ENCODE assay signal across 2 cellular contexts in the genomic region with DNA sequence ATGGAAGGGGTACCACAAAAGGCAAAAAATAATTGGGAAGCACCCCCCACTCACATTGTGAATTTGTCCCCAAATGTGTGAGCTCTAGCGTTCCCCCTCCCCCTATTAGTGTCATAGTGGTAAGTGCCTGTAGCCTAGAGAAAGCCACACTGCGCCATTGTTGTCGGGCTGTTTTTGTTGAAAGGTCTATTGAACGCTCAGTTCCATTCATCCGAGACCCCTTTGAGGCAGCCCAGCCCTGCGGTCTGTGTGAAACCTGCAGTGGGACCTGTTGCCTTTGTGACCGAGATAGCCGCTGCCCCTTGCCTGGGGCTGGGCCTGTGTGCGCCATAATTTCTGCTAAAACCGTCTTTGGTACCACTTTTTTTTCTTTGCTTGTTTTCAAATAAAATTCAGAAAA.
TF ChIP-seq lines count a peak whose summit lies in the region.

No MANE protein-coding gene starts in this region.

TF ChIP-seq in A549, 52 proteins besides CTCF, POLR2A, EP300 and RAD21 (continued from another document):
- TF ChIP-seq GATA3 (IDR thresholded peaks at IDR 0.05; ENCODE audit: borderline replicate concordance) (no peak), RCOR1 (IDR thresholded peaks at IDR 0.05; ENCODE audit: low read depth, low read length) (no peak)
- TF ChIP-seq, protein P1, sequence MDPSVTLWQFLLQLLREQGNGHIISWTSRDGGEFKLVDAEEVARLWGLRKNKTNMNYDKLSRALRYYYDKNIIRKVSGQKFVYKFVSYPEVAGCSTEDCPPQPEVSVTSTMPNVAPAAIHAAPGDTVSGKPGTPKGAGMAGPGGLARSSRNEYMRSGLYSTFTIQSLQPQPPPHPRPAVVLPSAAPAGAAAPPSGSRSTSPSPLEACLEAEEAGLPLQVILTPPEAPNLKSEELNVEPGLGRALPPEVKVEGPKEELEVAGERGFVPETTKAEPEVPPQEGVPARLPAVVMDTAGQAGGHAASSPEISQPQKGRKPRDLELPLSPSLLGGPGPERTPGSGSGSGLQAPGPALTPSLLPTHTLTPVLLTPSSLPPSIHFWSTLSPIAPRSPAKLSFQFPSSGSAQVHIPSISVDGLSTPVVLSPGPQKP (IDR thresholded peaks at IDR 0.05; ENCODE audit: low read depth, low read length): no peak
TF ChIP-seq in A549: peak in this region for 0.

TF ChIP-seq in GM23338, 12 proteins besides CTCF, POLR2A, EP300 and RAD21 (continued from another document):
- TF ChIP-seq, protein P2, sequence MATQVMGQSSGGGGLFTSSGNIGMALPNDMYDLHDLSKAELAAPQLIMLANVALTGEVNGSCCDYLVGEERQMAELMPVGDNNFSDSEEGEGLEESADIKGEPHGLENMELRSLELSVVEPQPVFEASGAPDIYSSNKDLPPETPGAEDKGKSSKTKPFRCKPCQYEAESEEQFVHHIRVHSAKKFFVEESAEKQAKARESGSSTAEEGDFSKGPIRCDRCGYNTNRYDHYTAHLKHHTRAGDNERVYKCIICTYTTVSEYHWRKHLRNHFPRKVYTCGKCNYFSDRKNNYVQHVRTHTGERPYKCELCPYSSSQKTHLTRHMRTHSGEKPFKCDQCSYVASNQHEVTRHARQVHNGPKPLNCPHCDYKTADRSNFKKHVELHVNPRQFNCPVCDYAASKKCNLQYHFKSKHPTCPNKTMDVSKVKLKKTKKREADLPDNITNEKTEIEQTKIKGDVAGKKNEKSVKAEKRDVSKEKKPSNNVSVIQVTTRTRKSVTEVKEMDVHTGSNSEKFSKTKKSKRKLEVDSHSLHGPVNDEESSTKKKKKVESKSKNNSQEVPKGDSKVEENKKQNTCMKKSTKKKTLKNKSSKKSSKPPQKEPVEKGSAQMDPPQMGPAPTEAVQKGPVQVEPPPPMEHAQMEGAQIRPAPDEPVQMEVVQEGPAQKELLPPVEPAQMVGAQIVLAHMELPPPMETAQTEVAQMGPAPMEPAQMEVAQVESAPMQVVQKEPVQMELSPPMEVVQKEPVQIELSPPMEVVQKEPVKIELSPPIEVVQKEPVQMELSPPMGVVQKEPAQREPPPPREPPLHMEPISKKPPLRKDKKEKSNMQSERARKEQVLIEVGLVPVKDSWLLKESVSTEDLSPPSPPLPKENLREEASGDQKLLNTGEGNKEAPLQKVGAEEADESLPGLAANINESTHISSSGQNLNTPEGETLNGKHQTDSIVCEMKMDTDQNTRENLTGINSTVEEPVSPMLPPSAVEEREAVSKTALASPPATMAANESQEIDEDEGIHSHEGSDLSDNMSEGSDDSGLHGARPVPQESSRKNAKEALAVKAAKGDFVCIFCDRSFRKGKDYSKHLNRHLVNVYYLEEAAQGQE (IDR thresholded peaks at IDR 0.05; ENCODE audit: unreplicated experiment): no peak
- TF ChIP-seq NANOG (IDR thresholded peaks at IDR 0.05; ENCODE audit: borderline replicate concordance) (no peak), POLR2AphosphoS5 (IDR thresholded peaks at IDR 0.05; ENCODE audit: low read depth) (no peak), ZNF331 (CRISPR knock-in tag; IDR thresholded peaks at IDR 0.05; ENCODE audit: low read depth) (no peak), ZNF114 (CRISPR knock-in tag; IDR thresholded peaks at IDR 0.05) (no peak), STAT1 (IDR thresholded peaks at IDR 0.05; ENCODE audit: unreplicated experiment) (no peak), EZH2 (IDR thresholded peaks at IDR 0.05; ENCODE audit: low read depth, unreplicated experiment) (no peak), JUNB (IDR thresholded peaks at IDR 0.05; ENCODE audit: unreplicated experiment) (no peak), EZH2phosphoT487 (IDR thresholded peaks at IDR 0.05; ENCODE audit: unreplicated experiment) (no peak)
- TF ChIP-seq, protein P3, sequence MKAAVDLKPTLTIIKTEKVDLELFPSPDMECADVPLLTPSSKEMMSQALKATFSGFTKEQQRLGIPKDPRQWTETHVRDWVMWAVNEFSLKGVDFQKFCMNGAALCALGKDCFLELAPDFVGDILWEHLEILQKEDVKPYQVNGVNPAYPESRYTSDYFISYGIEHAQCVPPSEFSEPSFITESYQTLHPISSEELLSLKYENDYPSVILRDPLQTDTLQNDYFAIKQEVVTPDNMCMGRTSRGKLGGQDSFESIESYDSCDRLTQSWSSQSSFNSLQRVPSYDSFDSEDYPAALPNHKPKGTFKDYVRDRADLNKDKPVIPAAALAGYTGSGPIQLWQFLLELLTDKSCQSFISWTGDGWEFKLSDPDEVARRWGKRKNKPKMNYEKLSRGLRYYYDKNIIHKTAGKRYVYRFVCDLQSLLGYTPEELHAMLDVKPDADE (IDR thresholded peaks at IDR 0.05): no peak
- TF ChIP-seq, protein P4, sequence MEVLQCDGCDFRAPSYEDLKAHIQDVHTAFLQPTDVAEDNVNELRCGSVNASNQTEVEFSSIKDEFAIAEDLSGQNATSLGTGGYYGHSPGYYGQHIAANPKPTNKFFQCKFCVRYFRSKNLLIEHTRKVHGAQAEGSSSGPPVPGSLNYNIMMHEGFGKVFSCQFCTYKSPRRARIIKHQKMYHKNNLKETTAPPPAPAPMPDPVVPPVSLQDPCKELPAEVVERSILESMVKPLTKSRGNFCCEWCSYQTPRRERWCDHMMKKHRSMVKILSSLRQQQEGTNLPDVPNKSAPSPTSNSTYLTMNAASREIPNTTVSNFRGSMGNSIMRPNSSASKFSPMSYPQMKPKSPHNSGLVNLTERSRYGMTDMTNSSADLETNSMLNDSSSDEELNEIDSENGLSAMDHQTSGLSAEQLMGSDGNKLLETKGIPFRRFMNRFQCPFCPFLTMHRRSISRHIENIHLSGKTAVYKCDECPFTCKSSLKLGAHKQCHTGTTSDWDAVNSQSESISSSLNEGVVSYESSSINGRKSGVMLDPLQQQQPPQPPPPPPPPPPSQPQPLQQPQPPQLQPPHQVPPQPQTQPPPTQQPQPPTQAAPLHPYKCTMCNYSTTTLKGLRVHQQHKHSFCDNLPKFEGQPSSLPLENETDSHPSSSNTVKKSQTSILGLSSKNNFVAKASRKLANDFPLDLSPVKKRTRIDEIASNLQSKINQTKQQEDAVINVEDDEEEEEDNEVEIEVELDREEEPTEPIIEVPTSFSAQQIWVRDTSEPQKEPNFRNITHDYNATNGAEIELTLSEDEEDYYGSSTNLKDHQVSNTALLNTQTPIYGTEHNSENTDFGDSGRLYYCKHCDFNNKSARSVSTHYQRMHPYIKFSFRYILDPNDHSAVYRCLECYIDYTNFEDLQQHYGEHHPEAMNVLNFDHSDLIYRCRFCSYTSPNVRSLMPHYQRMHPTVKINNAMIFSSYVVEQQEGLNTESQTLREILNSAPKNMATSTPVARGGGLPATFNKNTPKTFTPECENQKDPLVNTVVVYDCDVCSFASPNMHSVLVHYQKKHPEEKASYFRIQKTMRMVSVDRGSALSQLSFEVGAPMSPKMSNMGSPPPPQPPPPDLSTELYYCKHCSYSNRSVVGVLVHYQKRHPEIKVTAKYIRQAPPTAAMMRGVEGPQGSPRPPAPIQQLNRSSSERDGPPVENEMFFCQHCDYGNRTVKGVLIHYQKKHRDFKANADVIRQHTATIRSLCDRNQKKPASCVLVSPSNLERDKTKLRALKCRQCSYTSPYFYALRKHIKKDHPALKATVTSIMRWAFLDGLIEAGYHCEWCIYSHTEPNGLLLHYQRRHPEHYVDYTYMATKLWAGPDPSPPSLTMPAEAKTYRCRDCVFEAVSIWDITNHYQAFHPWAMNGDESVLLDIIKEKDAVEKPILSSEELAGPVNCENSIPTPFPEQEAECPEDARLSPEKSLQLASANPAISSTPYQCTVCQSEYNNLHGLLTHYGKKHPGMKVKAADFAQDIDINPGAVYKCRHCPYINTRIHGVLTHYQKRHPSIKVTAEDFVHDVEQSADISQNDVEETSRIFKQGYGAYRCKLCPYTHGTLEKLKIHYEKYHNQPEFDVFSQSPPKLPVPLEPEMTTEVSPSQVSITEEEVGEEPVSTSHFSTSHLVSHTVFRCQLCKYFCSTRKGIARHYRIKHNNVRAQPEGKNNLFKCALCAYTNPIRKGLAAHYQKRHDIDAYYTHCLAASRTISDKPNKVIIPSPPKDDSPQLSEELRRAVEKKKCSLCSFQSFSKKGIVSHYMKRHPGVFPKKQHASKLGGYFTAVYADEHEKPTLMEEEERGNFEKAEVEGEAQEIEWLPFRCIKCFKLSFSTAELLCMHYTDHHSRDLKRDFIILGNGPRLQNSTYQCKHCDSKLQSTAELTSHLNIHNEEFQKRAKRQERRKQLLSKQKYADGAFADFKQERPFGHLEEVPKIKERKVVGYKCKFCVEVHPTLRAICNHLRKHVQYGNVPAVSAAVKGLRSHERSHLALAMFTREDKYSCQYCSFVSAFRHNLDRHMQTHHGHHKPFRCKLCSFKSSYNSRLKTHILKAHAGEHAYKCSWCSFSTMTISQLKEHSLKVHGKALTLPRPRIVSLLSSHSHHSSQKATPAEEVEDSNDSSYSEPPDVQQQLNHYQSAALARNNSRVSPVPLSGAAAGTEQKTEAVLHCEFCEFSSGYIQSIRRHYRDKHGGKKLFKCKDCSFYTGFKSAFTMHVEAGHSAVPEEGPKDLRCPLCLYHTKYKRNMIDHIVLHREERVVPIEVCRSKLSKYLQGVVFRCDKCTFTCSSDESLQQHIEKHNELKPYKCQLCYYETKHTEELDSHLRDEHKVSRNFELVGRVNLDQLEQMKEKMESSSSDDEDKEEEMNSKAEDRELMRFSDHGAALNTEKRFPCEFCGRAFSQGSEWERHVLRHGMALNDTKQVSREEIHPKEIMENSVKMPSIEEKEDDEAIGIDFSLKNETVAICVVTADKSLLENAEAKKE (CRISPR knock-in tag; IDR thresholded peaks at IDR 0.05): no peak
